In the genomic region with DNA sequence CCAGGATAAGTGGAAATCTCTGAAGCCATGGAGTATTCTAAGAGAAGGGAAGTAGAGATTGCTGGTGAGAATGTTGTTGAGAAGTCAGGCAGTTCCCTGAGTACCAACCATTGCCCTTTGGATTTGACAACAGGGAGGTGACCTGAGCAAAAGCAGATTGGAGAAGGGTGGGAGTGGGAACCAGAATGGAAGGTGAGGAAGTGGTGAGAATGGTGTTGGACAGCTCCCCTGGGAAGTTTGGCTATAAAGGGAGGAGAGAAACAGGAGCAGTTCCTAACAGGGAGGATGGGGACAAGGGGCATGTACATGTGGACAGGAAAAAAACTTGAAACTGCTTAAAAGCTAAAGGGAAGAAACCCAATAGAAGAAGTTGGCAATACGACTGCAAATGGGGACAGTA, we compare ENCODE assay signal across 14 cellular contexts.
DNase-seq lines count a peak whose midpoint lies in the region; ATAC-seq and TF ChIP-seq lines count a peak whose summit lies in the region.
"Had no signal": no experiment of that assay in that cellular context is flagged by ENCODE, and none has a peak within 500 bp of the region (broad histone marks: within the 10 kb centered on the region; RNA-seq: fewer than 3 reads in every experiment).

No MANE protein-coding gene starts in this region.

- peaks cover 15% of the 10 kb centered on the region for H3K36me3 Mint-ChIP-seq in activated naive CD4-positive, alpha-beta T cell treated with anti-CD3 and anti-CD28 coated beads, Interleukin-2, amount 50 U/mL, for 24 hours
- peaks cover 65% of the 10 kb centered on the region for H3K36me3 Mint-ChIP-seq in endothelial cell (ENCODE audit: low read depth, unreplicated experiment)
- peaks cover 82% of the 10 kb centered on the region for H3K36me3 Mint-ChIP-seq in stimulated activated effector memory CD8-positive, alpha-beta T cell treated with anti-CD3 and anti-CD28 coated beads, Interleukin-12 subunit alpha, Interleukin-12 subunit beta, amount 100 ng/mL, for 72 hours
- peaks cover 51% of the 10 kb centered on the region for H3K36me3 Mint-ChIP-seq in activated CD4-positive, alpha-beta T cell treated with anti-CD3 and anti-CD28 coated beads, Interleukin-2, amount 10 ng/mL, durations not matched to agents 7 days and 5 days (ENCODE audit: low read depth)

- H3K4me3 Mint-ChIP-seq in activated naive CD4-positive, alpha-beta T cell treated with anti-CD3 and anti-CD28 coated beads, Interleukin-2, amount 50 U/mL, for 24 hours: no peak overlapping the region
- peak overlapping the region; percentile 40 for H3K4me3 Mint-ChIP-seq in endothelial cell (ENCODE audit: unreplicated experiment)
- no peak overlapping the region for H3K4me3 Mint-ChIP-seq in stimulated activated effector memory CD8-positive, alpha-beta T cell treated with anti-CD3 and anti-CD28 coated beads, Interleukin-12 subunit alpha, Interleukin-12 subunit beta, amount 100 ng/mL, for 72 hours
- H3K4me3 Mint-ChIP-seq in activated CD4-positive, alpha-beta T cell treated with anti-CD3 and anti-CD28 coated beads, Interleukin-2, amount 10 ng/mL, durations not matched to agents 7 days and 5 days: no peak overlapping the region

- TF ChIP-seq CTCF in HEK293 (tag by site-specific recombination; IDR thresholded peaks at IDR 0.05) (no peak), endothelial cell (IDR thresholded peaks at IDR 0.05; ENCODE audit: unreplicated experiment) (no peak)

- peaks cover 0 to 5% of the 10 kb centered on the region in 2 experiments; a peak in 1 of 3 replicates for H3K36me3 ChIP-seq in HEK293 (ENCODE audit: control insufficient read depth in 2 of 2, insufficient read depth in 1 of 2, low read length in 2 of 2)

- H3K27ac Mint-ChIP-seq in activated naive CD4-positive, alpha-beta T cell treated with anti-CD3 and anti-CD28 coated beads, Interleukin-2, amount 50 U/mL, for 24 hours: peak overlapping the region; percentile 48
- no peak overlapping the region for H3K27ac Mint-ChIP-seq in endothelial cell (ENCODE audit: unreplicated experiment)
- peak overlapping the region; percentile 24 for H3K27ac Mint-ChIP-seq in stimulated activated effector memory CD8-positive, alpha-beta T cell treated with anti-CD3 and anti-CD28 coated beads, Interleukin-12 subunit alpha, Interleukin-12 subunit beta, amount 100 ng/mL, for 72 hours
- H3K27ac Mint-ChIP-seq in activated CD4-positive, alpha-beta T cell treated with anti-CD3 and anti-CD28 coated beads, Interleukin-2, amount 10 ng/mL, durations not matched to agents 7 days and 5 days: no peak overlapping the region

- DNase-seq in activated naive CD4-positive, alpha-beta T cell (lab: John Stamatoyannopoulos, UW): no peak
- DNase-seq in endothelial cell (ENCODE audit: low spot score) (no peak), NCI-H187 (lab: John Stamatoyannopoulos, UW) (no peak)
- DNase-seq in stimulated activated effector memory CD8-positive, alpha-beta T cell treated with anti-CD3 and anti-CD28 coated beads, Interleukin-12 subunit alpha, Interleukin-12 subunit beta, amount 100 ng/mL, for 72 hours (ENCODE audit: low spot score in 2 of 2): no peak
- no peak for DNase-seq in activated CD4-positive, alpha-beta T cell treated with anti-CD3 and anti-CD28 coated beads, Interleukin-2, amount 10 ng/mL, durations not matched to agents 7 days and 5 days
- DNase-seq: C1 segment of cervical spinal cord, NCI-H1048, NCI-H1436 treated with DMSO at 0.1 percent for 48 hours, NCI-H2081, NCI-H510A had no signal

- CTCF ChIA-PET in HEK293 (lab: Yijun Ruan, JAX): no interaction called here
- CTCF ChIA-PET in activated CD4-positive, alpha-beta T cell treated with anti-CD3 and anti-CD28 coated beads, Interleukin-2, amount 10 ng/mL, durations not matched to agents 7 days and 5 days (lab: Charles Lee): no interaction called here

- ATAC-seq in stimulated activated effector memory CD8-positive, alpha-beta T cell treated with anti-CD3 and anti-CD28 coated beads, Interleukin-12 subunit alpha, Interleukin-12 subunit beta, amount 100 ng/mL, for 72 hours: no peak
- no peak for ATAC-seq in GM21423 (IDR thresholded peaks at IDR 0.05; ENCODE audit: unreplicated experiment)
- ATAC-seq: Panc1 had no signal

- no peak overlapping the region for H3K27ac ChIP-seq in HEK293 (ENCODE audit: extremely low read depth, low read depth, low read length)

- POLR2A ChIA-PET in HEK293 (lab: Yijun Ruan, JAX): no interaction called here
- POLR2A ChIA-PET in activated CD4-positive, alpha-beta T cell treated with anti-CD3 and anti-CD28 coated beads, Interleukin-2, amount 10 ng/mL, durations not matched to agents 7 days and 5 days (lab: Charles Lee): no interaction called here

- H3K27me3 Mint-ChIP-seq in activated naive CD4-positive, alpha-beta T cell treated with anti-CD3 and anti-CD28 coated beads, Interleukin-2, amount 50 U/mL, for 24 hours: no peaks in the 10 kb centered on the region
- H3K27me3 Mint-ChIP-seq in endothelial cell (ENCODE audit: unreplicated experiment): peaks cover 10% of the 10 kb centered on the region
- H3K27me3 Mint-ChIP-seq in activated CD4-positive, alpha-beta T cell treated with anti-CD3 and anti-CD28 coated beads, Interleukin-2, amount 10 ng/mL, durations not matched to agents 7 days and 5 days: no peaks in the 10 kb centered on the region

- no peak overlapping the region for H3K4me3 ChIP-seq in HEK293 (ENCODE audit: low read depth, low read length)

- no peaks in the 10 kb centered on the region for H3K4me1 ChIP-seq in HEK293 (ENCODE audit: control insufficient read depth, insufficient read depth, low read length)

- no peaks in the 10 kb centered on the region for H3K9me3 ChIP-seq in HEK293 (ENCODE audit: control insufficient read depth, insufficient read depth, low read depth, low read length)

- H3K9me3 Mint-ChIP-seq in activated naive CD4-positive, alpha-beta T cell treated with anti-CD3 and anti-CD28 coated beads, Interleukin-2, amount 50 U/mL, for 24 hours: no peaks in the 10 kb centered on the region
- H3K9me3 Mint-ChIP-seq in endothelial cell (ENCODE audit: unreplicated experiment): no peaks in the 10 kb centered on the region
- no peaks in the 10 kb centered on the region for H3K9me3 Mint-ChIP-seq in stimulated activated effector memory CD8-positive, alpha-beta T cell treated with anti-CD3 and anti-CD28 coated beads, Interleukin-12 subunit alpha, Interleukin-12 subunit beta, amount 100 ng/mL, for 72 hours
- no peaks in the 10 kb centered on the region for H3K9me3 Mint-ChIP-seq in activated CD4-positive, alpha-beta T cell treated with anti-CD3 and anti-CD28 coated beads, Interleukin-2, amount 10 ng/mL, durations not matched to agents 7 days and 5 days

- H3K4me1 Mint-ChIP-seq in activated naive CD4-positive, alpha-beta T cell treated with anti-CD3 and anti-CD28 coated beads, Interleukin-2, amount 50 U/mL, for 24 hours: no peaks in the 10 kb centered on the region
- H3K4me1 Mint-ChIP-seq in endothelial cell (ENCODE audit: unreplicated experiment): peaks cover 42% of the 10 kb centered on the region
- peaks cover 12% of the 10 kb centered on the region for H3K4me1 Mint-ChIP-seq in stimulated activated effector memory CD8-positive, alpha-beta T cell treated with anti-CD3 and anti-CD28 coated beads, Interleukin-12 subunit alpha, Interleukin-12 subunit beta, amount 100 ng/mL, for 72 hours
- peaks cover 1% of the 10 kb centered on the region for H3K4me1 Mint-ChIP-seq in activated CD4-positive, alpha-beta T cell treated with anti-CD3 and anti-CD28 coated beads, Interleukin-2, amount 10 ng/mL, durations not matched to agents 7 days and 5 days

TF ChIP-seq in HEK293, 187 proteins besides CTCF, POLR2A, EP300 and RAD21 (continues in another document):
- no peak for TF ChIP-seq INSM2 (tag by site-specific recombination; IDR thresholded peaks at IDR 0.05)
- TF ChIP-seq ZNF221 (tag by site-specific recombination; IDR thresholded peaks at IDR 0.05; ENCODE audit: borderline replicate concordance): no peak
- TF ChIP-seq EGR2 (tag by site-specific recombination; IDR thresholded peaks at IDR 0.05; ENCODE audit: low read depth): no peak
- TF ChIP-seq ZNF529 (tag by site-specific recombination; IDR thresholded peaks at IDR 0.05; ENCODE audit: insufficient replicate concordance): no peak
- TF ChIP-seq ZNF121 (tag by site-specific recombination; IDR thresholded peaks at IDR 0.05): no peak
- no peak for TF ChIP-seq HOXD13 (CRISPR knock-in tag; IDR thresholded peaks at IDR 0.05; ENCODE audit: borderline replicate concordance)
- no peak for TF ChIP-seq ZSCAN30 (tag by site-specific recombination; IDR thresholded peaks at IDR 0.05)

Comparison
In these comparisons a context has a peak if more than half of its experiments do, and no peak if none do; other contexts are left out.
1. H3K27ac Mint-ChIP-seq: peak in activated naive CD4-positive, alpha-beta T cell treated with anti-CD3 and anti-CD28 coated beads, Interleukin-2, amount 50 U/mL, for 24 hours (single experiment) and stimulated activated effector memory CD8-positive, alpha-beta T cell treated with anti-CD3 and anti-CD28 coated beads, Interleukin-12 subunit alpha, Interleukin-12 subunit beta, amount 100 ng/mL, for 72 hours (single experiment); none in endothelial cell (single experiment) and activated CD4-positive, alpha-beta T cell treated with anti-CD3 and anti-CD28 coated beads, Interleukin-2, amount 10 ng/mL, durations not matched to agents 7 days and 5 days (single experiment).